Comparison of ENCODE assay signal across 1 cellular context in the genomic region with DNA sequence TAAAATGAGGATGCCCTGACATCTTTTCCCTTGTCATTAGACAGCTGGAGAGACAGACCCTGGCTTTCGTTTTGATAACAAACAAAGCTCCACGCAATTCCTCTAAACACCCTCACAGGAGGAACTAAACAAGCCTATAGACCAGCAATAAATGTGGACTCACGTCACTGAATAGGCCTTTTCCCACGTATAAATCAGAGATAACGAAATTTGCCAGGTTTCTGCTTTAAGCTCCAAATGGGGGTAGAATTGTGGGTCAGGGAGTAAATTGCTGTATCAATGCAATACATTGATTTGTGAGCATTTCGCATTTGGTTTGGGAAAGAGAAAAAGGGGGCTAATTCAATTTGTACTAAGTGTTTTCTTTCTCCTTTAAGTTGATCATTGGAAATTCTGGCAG.
TF ChIP-seq lines count a peak whose summit lies in the region.

No MANE protein-coding gene starts in this region.

TF ChIP-seq in H1, 55 proteins besides CTCF, POLR2A, EP300 and RAD21 (continued from another document):
- TF ChIP-seq EZH2 (IDR thresholded peaks at IDR 0.05; ENCODE audit: low read depth, low read length, severe bottlenecking), result no peak
